Comparison of ENCODE assay signal across 1 cellular context in the genomic region with DNA sequence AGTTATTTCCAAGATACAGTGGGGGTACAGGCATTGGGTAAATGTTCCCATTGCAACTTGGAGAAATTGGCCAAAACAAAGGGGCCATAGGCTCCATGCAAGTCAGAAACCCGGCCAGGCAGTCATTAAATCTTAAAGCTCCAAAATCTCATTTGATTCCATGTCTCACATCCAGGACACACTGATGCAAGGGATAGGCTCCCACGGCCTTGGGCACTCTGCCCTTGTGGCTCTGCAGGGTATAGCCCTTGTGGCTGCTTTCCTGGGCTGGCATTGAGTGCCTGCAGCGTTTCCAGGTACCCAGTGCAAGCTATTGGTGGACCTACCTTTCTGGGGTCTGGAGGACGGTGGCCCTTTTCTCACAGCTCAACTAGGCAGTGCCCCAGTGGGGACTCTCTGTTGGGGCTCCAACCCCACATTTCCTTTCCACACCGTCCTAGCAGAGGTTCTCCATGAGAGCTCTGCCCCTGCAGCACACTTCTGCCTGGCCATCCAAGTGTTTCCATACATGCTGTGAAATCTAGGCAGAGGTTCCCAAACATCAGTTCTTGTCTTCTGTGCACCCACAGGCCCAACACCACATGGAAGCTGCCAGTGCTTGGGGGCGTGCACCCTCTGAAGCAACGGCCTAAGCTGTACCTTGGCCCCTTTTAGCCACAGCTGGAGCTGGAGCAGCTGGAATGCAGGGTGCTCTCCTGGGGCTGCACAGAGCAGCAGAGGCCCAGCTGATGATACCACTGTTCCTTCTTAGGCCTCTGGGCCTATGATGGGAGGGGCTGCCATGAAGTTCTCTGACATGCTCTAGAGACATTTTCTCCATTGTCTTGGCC.
TF ChIP-seq lines count a peak whose summit lies in the region.

No MANE protein-coding gene starts in this region.

TF ChIP-seq in HepG2, 621 proteins besides CTCF, POLR2A, EP300 and RAD21 (continued from another document and continues in another):
- TF ChIP-seq, protein P1, sequence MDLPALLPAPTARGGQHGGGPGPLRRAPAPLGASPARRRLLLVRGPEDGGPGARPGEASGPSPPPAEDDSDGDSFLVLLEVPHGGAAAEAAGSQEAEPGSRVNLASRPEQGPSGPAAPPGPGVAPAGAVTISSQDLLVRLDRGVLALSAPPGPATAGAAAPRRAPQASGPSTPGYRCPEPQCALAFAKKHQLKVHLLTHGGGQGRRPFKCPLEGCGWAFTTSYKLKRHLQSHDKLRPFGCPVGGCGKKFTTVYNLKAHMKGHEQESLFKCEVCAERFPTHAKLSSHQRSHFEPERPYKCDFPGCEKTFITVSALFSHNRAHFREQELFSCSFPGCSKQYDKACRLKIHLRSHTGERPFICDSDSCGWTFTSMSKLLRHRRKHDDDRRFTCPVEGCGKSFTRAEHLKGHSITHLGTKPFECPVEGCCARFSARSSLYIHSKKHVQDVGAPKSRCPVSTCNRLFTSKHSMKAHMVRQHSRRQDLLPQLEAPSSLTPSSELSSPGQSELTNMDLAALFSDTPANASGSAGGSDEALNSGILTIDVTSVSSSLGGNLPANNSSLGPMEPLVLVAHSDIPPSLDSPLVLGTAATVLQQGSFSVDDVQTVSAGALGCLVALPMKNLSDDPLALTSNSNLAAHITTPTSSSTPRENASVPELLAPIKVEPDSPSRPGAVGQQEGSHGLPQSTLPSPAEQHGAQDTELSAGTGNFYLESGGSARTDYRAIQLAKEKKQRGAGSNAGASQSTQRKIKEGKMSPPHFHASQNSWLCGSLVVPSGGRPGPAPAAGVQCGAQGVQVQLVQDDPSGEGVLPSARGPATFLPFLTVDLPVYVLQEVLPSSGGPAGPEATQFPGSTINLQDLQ (CRISPR knock-in tag; IDR thresholded peaks at IDR 0.05), result no peak
- TF ChIP-seq ZNF329 (CRISPR knock-in tag; IDR thresholded peaks at IDR 0.05; ENCODE audit: low read depth), result no peak
- TF ChIP-seq SKI (IDR thresholded peaks at IDR 0.05; ENCODE audit: partially characterized antibody), result no peak
- peak; percentile 89; the same call in 1 of the 2 replicates for TF ChIP-seq ZNF549 (CRISPR knock-in tag; IDR thresholded peaks at IDR 0.05)
- TF ChIP-seq GTF3A (CRISPR knock-in tag; conservative IDR thresholded peaks at IDR 0.05), result no peak
- 0 out of 2 replicates have a peak, but pooled peaks have one; percentile 25 for TF ChIP-seq ZNF124 (CRISPR knock-in tag; IDR thresholded peaks at IDR 0.05)
- no peak for TF ChIP-seq ZNF790 (CRISPR knock-in tag; IDR thresholded peaks at IDR 0.05; ENCODE audit: borderline replicate concordance)
- 0 out of 2 replicates have a peak, but pooled peaks have one; percentile 22 for TF ChIP-seq ZNF44 (CRISPR knock-in tag; IDR thresholded peaks at IDR 0.05)
- TF ChIP-seq, protein P2, sequence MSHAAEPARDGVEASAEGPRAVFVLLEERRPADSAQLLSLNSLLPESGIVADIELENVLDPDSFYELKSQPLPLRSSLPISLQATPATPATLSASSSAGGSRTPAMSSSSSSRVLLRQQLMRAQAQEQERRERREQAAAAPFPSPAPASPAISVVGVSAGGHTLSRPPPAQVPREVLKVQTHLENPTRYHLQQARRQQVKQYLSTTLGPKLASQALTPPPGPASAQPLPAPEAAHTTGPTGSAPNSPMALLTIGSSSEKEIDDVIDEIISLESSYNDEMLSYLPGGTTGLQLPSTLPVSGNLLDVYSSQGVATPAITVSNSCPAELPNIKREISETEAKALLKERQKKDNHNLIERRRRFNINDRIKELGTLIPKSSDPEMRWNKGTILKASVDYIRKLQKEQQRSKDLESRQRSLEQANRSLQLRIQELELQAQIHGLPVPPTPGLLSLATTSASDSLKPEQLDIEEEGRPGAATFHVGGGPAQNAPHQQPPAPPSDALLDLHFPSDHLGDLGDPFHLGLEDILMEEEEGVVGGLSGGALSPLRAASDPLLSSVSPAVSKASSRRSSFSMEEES (CRISPR knock-in tag; IDR thresholded peaks at IDR 0.05), result no peak
- no peak for TF ChIP-seq NAIF1 (CRISPR knock-in tag; IDR thresholded peaks at IDR 0.05; ENCODE audit: borderline replicate concordance)
- no peak for TF ChIP-seq JUN (CRISPR knock-in tag; IDR thresholded peaks at IDR 0.05)
- TF ChIP-seq, protein P3, sequence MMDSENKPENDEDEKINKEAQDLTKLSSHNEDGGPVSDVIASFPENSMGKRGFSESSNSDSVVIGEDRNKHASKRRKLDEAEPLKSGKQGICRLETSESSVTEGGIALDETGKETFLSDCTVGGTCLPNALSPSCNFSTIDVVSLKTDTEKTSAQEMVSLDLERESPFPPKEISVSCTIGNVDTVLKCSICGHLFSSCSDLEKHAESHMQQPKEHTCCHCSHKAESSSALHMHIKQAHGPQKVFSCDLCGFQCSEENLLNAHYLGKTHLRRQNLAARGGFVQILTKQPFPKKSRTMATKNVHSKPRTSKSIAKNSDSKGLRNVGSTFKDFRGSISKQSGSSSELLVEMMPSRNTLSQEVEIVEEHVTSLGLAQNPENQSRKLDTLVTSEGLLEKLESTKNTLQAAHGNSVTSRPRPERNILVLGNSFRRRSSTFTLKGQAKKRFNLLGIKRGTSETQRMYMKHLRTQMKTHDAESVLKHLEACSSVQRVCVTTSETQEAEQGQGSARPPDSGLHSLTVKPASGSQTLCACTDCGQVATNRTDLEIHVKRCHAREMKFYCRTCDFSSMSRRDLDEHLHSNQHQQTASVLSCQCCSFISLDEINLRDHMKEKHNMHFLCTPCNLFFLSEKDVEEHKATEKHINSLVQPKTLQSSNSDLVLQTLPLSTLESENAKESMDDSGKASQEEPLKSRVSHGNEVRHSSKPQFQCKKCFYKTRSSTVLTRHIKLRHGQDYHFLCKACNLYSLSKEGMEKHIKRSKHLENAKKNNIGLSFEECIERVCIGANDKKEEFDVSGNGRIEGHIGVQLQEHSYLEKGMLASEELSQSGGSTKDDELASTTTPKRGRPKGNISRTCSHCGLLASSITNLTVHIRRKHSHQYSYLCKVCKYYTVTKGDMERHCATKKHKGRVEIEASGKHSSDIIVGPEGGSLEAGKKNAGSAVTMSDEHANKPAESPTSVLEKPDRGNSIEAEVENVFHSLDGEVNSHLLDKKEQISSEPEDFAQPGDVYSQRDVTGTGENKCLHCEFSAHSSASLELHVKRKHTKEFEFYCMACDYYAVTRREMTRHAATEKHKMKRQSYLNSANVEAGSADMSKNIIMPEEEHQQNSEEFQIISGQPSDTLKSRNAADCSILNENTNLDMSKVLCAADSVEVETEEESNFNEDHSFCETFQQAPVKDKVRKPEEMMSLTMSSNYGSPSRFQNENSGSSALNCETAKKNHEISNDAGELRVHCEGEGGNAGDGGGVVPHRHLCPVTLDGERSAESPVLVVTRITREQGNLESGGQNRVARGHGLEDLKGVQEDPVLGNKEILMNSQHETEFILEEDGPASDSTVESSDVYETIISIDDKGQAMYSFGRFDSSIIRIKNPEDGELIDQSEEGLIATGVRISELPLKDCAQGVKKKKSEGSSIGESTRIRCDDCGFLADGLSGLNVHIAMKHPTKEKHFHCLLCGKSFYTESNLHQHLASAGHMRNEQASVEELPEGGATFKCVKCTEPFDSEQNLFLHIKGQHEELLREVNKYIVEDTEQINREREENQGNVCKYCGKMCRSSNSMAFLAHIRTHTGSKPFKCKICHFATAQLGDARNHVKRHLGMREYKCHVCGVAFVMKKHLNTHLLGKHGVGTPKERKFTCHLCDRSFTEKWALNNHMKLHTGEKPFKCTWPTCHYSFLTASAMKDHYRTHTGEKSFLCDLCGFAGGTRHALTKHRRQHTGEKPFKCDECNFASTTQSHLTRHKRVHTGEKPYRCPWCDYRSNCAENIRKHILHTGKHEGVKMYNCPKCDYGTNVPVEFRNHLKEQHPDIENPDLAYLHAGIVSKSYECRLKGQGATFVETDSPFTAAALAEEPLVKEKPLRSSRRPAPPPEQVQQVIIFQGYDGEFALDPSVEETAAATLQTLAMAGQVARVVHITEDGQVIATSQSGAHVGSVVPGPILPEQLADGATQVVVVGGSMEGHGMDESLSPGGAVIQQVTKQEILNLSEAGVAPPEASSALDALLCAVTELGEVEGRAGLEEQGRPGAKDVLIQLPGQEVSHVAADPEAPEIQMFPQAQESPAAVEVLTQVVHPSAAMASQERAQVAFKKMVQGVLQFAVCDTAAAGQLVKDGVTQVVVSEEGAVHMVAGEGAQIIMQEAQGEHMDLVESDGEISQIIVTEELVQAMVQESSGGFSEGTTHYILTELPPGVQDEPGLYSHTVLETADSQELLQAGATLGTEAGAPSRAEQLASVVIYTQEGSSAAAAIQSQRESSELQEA (CRISPR knock-in tag; IDR thresholded peaks at IDR 0.05; ENCODE audit: not compliant biosample characterization), result peak; percentile 71
- no peak for TF ChIP-seq ELF4 (CRISPR knock-in tag; IDR thresholded peaks at IDR 0.05; ENCODE audit: borderline replicate concordance)
- TF ChIP-seq, protein P4, sequence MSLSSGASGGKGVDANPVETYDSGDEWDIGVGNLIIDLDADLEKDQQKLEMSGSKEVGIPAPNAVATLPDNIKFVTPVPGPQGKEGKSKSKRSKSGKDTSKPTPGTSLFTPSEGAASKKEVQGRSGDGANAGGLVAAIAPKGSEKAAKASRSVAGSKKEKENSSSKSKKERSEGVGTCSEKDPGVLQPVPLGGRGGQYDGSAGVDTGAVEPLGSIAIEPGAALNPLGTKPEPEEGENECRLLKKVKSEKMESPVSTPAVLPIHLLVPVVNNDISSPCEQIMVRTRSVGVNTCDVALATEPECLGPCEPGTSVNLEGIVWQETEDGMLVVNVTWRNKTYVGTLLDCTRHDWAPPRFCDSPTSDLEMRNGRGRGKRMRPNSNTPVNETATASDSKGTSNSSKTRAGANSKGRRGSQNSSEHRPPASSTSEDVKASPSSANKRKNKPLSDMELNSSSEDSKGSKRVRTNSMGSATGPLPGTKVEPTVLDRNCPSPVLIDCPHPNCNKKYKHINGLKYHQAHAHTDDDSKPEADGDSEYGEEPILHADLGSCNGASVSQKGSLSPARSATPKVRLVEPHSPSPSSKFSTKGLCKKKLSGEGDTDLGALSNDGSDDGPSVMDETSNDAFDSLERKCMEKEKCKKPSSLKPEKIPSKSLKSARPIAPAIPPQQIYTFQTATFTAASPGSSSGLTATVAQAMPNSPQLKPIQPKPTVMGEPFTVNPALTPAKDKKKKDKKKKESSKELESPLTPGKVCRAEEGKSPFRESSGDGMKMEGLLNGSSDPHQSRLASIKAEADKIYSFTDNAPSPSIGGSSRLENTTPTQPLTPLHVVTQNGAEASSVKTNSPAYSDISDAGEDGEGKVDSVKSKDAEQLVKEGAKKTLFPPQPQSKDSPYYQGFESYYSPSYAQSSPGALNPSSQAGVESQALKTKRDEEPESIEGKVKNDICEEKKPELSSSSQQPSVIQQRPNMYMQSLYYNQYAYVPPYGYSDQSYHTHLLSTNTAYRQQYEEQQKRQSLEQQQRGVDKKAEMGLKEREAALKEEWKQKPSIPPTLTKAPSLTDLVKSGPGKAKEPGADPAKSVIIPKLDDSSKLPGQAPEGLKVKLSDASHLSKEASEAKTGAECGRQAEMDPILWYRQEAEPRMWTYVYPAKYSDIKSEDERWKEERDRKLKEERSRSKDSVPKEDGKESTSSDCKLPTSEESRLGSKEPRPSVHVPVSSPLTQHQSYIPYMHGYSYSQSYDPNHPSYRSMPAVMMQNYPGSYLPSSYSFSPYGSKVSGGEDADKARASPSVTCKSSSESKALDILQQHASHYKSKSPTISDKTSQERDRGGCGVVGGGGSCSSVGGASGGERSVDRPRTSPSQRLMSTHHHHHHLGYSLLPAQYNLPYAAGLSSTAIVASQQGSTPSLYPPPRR (CRISPR knock-in tag; IDR thresholded peaks at IDR 0.05; ENCODE audit: borderline replicate concordance), result no peak
- TF ChIP-seq ZKSCAN8 (CRISPR knock-in tag; IDR thresholded peaks at IDR 0.05; ENCODE audit: borderline replicate concordance), result no peak
- no peak for TF ChIP-seq ZNF251 (CRISPR knock-in tag; IDR thresholded peaks at IDR 0.05)
- no peak for TF ChIP-seq ZNF3 (CRISPR knock-in tag; IDR thresholded peaks at IDR 0.05)
- no peak for TF ChIP-seq ZNF382 (CRISPR knock-in tag; IDR thresholded peaks at IDR 0.05; ENCODE audit: borderline replicate concordance)
- TF ChIP-seq, protein P5, sequence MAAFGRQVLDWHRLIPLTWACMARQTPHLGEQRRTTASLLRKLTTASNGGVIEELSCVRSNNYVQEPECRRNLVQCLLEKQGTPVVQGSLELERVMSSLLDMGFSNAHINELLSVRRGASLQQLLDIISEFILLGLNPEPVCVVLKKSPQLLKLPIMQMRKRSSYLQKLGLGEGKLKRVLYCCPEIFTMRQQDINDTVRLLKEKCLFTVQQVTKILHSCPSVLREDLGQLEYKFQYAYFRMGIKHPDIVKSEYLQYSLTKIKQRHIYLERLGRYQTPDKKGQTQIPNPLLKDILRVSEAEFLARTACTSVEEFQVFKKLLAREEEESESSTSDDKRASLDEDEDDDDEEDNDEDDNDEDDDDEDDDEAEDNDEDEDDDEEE (CRISPR knock-in tag; IDR thresholded peaks at IDR 0.05), result no peak
- no peak for TF ChIP-seq THAP7 (CRISPR knock-in tag; IDR thresholded peaks at IDR 0.05)
- TF ChIP-seq, protein P6, sequence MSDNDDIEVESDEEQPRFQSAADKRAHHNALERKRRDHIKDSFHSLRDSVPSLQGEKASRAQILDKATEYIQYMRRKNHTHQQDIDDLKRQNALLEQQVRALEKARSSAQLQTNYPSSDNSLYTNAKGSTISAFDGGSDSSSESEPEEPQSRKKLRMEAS (IDR thresholded peaks at IDR 0.05), result peak; percentile 58
- no peak for TF ChIP-seq ZBTB38 (CRISPR knock-in tag; IDR thresholded peaks at IDR 0.05)
- TF ChIP-seq, protein P7, sequence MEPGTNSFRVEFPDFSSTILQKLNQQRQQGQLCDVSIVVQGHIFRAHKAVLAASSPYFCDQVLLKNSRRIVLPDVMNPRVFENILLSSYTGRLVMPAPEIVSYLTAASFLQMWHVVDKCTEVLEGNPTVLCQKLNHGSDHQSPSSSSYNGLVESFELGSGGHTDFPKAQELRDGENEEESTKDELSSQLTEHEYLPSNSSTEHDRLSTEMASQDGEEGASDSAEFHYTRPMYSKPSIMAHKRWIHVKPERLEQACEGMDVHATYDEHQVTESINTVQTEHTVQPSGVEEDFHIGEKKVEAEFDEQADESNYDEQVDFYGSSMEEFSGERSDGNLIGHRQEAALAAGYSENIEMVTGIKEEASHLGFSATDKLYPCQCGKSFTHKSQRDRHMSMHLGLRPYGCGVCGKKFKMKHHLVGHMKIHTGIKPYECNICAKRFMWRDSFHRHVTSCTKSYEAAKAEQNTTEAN (CRISPR knock-in tag; conservative IDR thresholded peaks at IDR 0.05), result no peak
- no peak for TF ChIP-seq ZNF234 (CRISPR knock-in tag; conservative IDR thresholded peaks at IDR 0.05)
- TF ChIP-seq DMAP1 (CRISPR knock-in tag; IDR thresholded peaks at IDR 0.05), result no peak
- TF ChIP-seq SP1 (IDR thresholded peaks at IDR 0.05), result no peak
- TF ChIP-seq SP1 (CRISPR knock-in tag; IDR thresholded peaks at IDR 0.05), result peak; percentile 51; the same call in 1 of the 2 replicates
- TF ChIP-seq, protein P8, sequence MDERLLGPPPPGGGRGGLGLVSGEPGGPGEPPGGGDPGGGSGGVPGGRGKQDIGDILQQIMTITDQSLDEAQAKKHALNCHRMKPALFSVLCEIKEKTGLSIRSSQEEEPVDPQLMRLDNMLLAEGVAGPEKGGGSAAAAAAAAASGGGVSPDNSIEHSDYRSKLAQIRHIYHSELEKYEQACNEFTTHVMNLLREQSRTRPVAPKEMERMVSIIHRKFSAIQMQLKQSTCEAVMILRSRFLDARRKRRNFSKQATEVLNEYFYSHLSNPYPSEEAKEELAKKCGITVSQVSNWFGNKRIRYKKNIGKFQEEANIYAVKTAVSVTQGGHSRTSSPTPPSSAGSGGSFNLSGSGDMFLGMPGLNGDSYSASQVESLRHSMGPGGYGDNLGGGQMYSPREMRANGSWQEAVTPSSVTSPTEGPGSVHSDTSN (CRISPR knock-in tag; IDR thresholded peaks at IDR 0.05), result no peak
- TF ChIP-seq ZNF460 (CRISPR knock-in tag; IDR thresholded peaks at IDR 0.05; ENCODE audit: borderline replicate concordance), result no peak
- TF ChIP-seq BORCS8-MEF2B (CRISPR knock-in tag; IDR thresholded peaks at IDR 0.05), result no peak
- TF ChIP-seq RFXAP (CRISPR knock-in tag; IDR thresholded peaks at IDR 0.05; ENCODE audit: borderline replicate concordance), result no peak
